ENCODE assay signal across 8 cellular contexts in the genomic region with DNA sequence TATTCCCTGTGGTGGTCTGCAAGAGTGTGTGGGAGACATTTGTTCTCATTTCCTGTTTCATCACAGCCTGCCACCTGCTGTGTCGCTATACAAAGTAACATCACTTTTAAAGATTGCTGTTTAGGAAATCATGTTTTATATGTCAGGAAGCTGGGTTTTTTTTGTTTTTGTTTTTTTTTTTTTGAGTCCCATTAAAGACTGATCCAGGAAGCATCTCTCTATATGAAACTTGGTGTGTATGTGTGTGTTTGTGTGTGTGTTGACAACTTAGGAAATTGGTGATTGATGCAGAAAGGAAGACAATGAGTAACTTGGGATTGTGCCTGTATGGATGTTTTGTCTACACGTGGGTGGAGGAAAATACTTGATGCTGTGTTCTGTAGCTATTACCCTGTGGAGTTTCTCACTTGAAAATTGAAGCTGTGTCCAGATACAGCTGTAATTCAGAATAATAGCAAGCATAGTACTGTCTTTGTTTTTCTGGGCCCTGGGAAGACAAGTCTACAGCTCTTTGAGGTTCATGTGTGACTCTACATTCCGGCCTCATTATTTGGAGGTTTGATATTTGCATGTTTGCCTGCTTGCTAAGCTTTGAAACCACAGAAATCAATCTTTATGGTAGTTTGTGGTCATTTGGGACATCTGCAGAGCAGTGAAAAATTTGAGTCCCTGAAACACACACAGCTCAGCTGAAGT. TPM values are rescaled to one million over a fixed set of nuclear protein-coding genes. Genes with fewer than 3 reads are reported as not detected.
DNase-seq lines count a peak whose midpoint lies in the region; ATAC-seq and TF ChIP-seq lines count a peak whose summit lies in the region.

No MANE protein-coding gene starts in this region.

- H3K9me3 ChIP-seq in Karpas-422 (ENCODE audit: low read length): no peaks in the 10 kb centered on the region
- no peaks in the 10 kb centered on the region for H3K9me3 ChIP-seq in prostate gland

- no peak overlapping the region for H3K9ac ChIP-seq in Karpas-422 (ENCODE audit: low read length)

- no peak overlapping the region; the same call in 1 of the 2 replicates for H3K27ac ChIP-seq in GM23338 (ENCODE audit: low read depth)
- H3K27ac ChIP-seq in Karpas-422 (ENCODE audit: low read length): no peak overlapping the region
- H3K27ac ChIP-seq in prostate gland: no peak overlapping the region

- H2AFZ ChIP-seq in GM23338: no peak overlapping the region
- no peak overlapping the region for H2AFZ ChIP-seq in Karpas-422 (ENCODE audit: low read length)

- no peaks in the 10 kb centered on the region for H3K27me3 Mint-ChIP-seq in GM23338 (ENCODE audit: insufficient read depth, low read depth, poor library complexity)

- in situ Hi-C loops in GM13976 (cut with MboI; ENCODE audit: low sequenced_read_pairs, unreplicated experiment): no loop called here

- ATAC-seq in GM23338: no peak
- no peak for ATAC-seq in stimulated activated naive CD8-positive, alpha-beta T cell treated with anti-CD3 and anti-CD28 coated beads, Interleukin-15, Interleukin-2, amounts not matched to agents 100 U/mL and 50 U/mL, for 24 hours

- peaks cover 27% of the 10 kb centered on the region for H3K4me1 Mint-ChIP-seq in GM23338

- H3K4me2 ChIP-seq in GM23338: no peak overlapping the region
- H3K4me2 ChIP-seq in Karpas-422 (ENCODE audit: low read depth, low read length, poor library complexity, severe bottlenecking): peak overlapping the region; percentile 57

- no peaks in the 10 kb centered on the region for H3K9me2 ChIP-seq in GM23338 (ENCODE audit: insufficient read depth)
- H3K9me2 ChIP-seq in Karpas-422 (replicated peaks; ENCODE audit: insufficient read depth, low read length): no peaks in the 10 kb centered on the region

- DNase-seq in GM13976 (ENCODE audit: low spot score) (peak; percentile 70), GM23338 (ENCODE audit: low spot score) (peak; percentile 42), Karpas-422 (peak; percentile 58), fibroblast of gingiva (ENCODE audit: low read depth) (peak; percentile 30), inferior parietal cortex (ENCODE audit: extremely low spot score) (no peak), T-helper 1 cell (no peak), prostate gland (ENCODE audit: low spot score) (no peak)
- DNase-seq in stimulated activated naive CD8-positive, alpha-beta T cell treated with anti-CD3 and anti-CD28 coated beads, Interleukin-15, Interleukin-2, amounts not matched to agents 100 U/mL and 50 U/mL, for 24 hours: no peak

- 60% methylated on average over 3 of the region's 3 CpGs for WGBS in prostate gland

- TF ChIP-seq CTCF in GM13976 (IDR thresholded peaks at IDR 0.05; ENCODE audit: borderline replicate concordance, control extremely low read depth, extremely low read depth, insufficient read depth, missing control alignments) (no peak), GM23338 (conservative IDR thresholded peaks at IDR 0.05; ENCODE audit: low read depth in 2 of 2) (no peak), prostate gland (IDR thresholded peaks at IDR 0.05) (no peak)

- peak overlapping the region; percentile 18; the same call in 1 of the 2 replicates for H3K27ac Mint-ChIP-seq in GM23338

- H4K20me1 ChIP-seq in GM23338 (replicated peaks; ENCODE audit: insufficient read depth) (no peaks in the 10 kb centered on the region; the same call in 1 of the 2 replicates), Karpas-422 (ENCODE audit: insufficient read depth, low read depth, low read length) (peaks cover 18% of the 10 kb centered on the region; the same call in 1 of the 2 replicates)

- TF ChIP-seq POLR2A in prostate gland (IDR thresholded peaks at IDR 0.05): no peak

- H3K4me3 ChIP-seq in GM23338 (no peak overlapping the region), Karpas-422 (ENCODE audit: low read length) (peak overlapping the region; percentile 37; the same call in 1 of the 2 replicates), prostate gland (no peak overlapping the region)

- no peak overlapping the region for H3K4me3 Mint-ChIP-seq in GM23338

- H3K9me3 Mint-ChIP-seq in GM23338: peaks cover 8% of the 10 kb centered on the region

- H3F3A ChIP-seq in GM23338 (replicated peaks; ENCODE audit: low read depth): no peaks in the 10 kb centered on the region

- intact Hi-C loops in prostate gland (cut with DNase I): no loop called here

- H3K79me2 ChIP-seq in GM23338 (replicated peaks; ENCODE audit: insufficient read depth): peaks cover 81% of the 10 kb centered on the region
- no peaks in the 10 kb centered on the region for H3K79me2 ChIP-seq in Karpas-422 (ENCODE audit: low read length)

- H3K27me3 ChIP-seq in GM23338 (ENCODE audit: insufficient read depth): no peaks in the 10 kb centered on the region
- no peaks in the 10 kb centered on the region for H3K27me3 ChIP-seq in Karpas-422 (ENCODE audit: low read length)
- no peaks in the 10 kb centered on the region for H3K27me3 ChIP-seq in prostate gland (replicated peaks; ENCODE audit: insufficient read depth)

- H3K4me1 ChIP-seq in GM23338 (ENCODE audit: insufficient read depth) (peaks cover 17% of the 10 kb centered on the region), Karpas-422 (ENCODE audit: low read length) (peaks cover 25% of the 10 kb centered on the region), prostate gland (replicated peaks) (no peaks in the 10 kb centered on the region)

- H3K36me3 ChIP-seq in GM23338 (ENCODE audit: insufficient read depth) (0 out of 2 replicates have a peak, but pooled peaks cover 2% of the 10 kb centered on the region), Karpas-422 (ENCODE audit: insufficient read depth, low read length) (no peaks in the 10 kb centered on the region), prostate gland (no peaks in the 10 kb centered on the region)

- H3K36me3 Mint-ChIP-seq in GM23338 (ENCODE audit: low read depth): peaks cover 13% of the 10 kb centered on the region

TF ChIP-seq in GM23338, 12 proteins besides CTCF, POLR2A, EP300 and RAD21 (continues in another document):
- no peak for TF ChIP-seq JUNB (IDR thresholded peaks at IDR 0.05; ENCODE audit: unreplicated experiment)
- no peak for TF ChIP-seq STAT1 (IDR thresholded peaks at IDR 0.05; ENCODE audit: unreplicated experiment)
- TF ChIP-seq POLR2AphosphoS5 (IDR thresholded peaks at IDR 0.05; ENCODE audit: low read depth): no peak
- TF ChIP-seq, protein P1, sequence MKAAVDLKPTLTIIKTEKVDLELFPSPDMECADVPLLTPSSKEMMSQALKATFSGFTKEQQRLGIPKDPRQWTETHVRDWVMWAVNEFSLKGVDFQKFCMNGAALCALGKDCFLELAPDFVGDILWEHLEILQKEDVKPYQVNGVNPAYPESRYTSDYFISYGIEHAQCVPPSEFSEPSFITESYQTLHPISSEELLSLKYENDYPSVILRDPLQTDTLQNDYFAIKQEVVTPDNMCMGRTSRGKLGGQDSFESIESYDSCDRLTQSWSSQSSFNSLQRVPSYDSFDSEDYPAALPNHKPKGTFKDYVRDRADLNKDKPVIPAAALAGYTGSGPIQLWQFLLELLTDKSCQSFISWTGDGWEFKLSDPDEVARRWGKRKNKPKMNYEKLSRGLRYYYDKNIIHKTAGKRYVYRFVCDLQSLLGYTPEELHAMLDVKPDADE (IDR thresholded peaks at IDR 0.05): no peak
- TF ChIP-seq ZNF114 (CRISPR knock-in tag; IDR thresholded peaks at IDR 0.05): no peak
- no peak for TF ChIP-seq CREB1 (CRISPR knock-in tag; IDR thresholded peaks at IDR 0.05; ENCODE audit: low read depth)
- TF ChIP-seq NANOG (IDR thresholded peaks at IDR 0.05; ENCODE audit: borderline replicate concordance): no peak
- no peak for TF ChIP-seq REST (IDR thresholded peaks at IDR 0.05; ENCODE audit: unreplicated experiment)
- TF ChIP-seq ZNF331 (CRISPR knock-in tag; IDR thresholded peaks at IDR 0.05; ENCODE audit: low read depth): no peak
- no peak for TF ChIP-seq EZH2phosphoT487 (IDR thresholded peaks at IDR 0.05; ENCODE audit: unreplicated experiment)
- no peak for TF ChIP-seq EZH2 (IDR thresholded peaks at IDR 0.05; ENCODE audit: low read depth, unreplicated experiment)

RNA-seq across cellular contexts. Expression of gene LAMC1, which starts 47.9 kb away (rescaled TPM):
- total RNA-seq in GM23338 (2014; rRNA removed; shearing (Covaris generic)): 111 and 116 TPM in 2 replicates
- polyA plus RNA-seq in GM23338 (2016; fragmentation: Nextera tagmentation; extraction: Ambion mirVana): 18.4 and 20.5 TPM in 2 replicates
- 8.4 and 10.8 TPM in 2 replicates for total RNA-seq in Karpas-422 (2014; rRNA removed; shearing (Covaris generic); ENCODE audit: low replicate concordance)
- 100 to 1,000 TPM in 1 of 2 donors, 10 to 100 TPM in 1; 39.3 to 141 TPM for total RNA-seq in prostate gland

Comparison
In these comparisons a context has a peak if more than half of its experiments do, and no peak if none do; other contexts are left out.
1. DNase-seq: peak in GM13976 (single experiment), GM23338 (single experiment), Karpas-422 (single experiment) and fibroblast of gingiva (single experiment); none in inferior parietal cortex (single experiment), stimulated activated naive CD8-positive, alpha-beta T cell treated with anti-CD3 and anti-CD28 coated beads, Interleukin-15, Interleukin-2, amounts not matched to agents 100 U/mL and 50 U/mL, for 24 hours (single experiment), T-helper 1 cell (0 of 5) and prostate gland (single experiment).